ENCODE assay signal across 8 cellular contexts in genomic region chr4:48268956-48269860, GRCh38. TPM values are rescaled to one million over a fixed set of nuclear protein-coding genes. Genes with fewer than 3 reads are reported as not detected.
DNase-seq lines count a peak whose midpoint lies in the region; ATAC-seq lines count a peak whose summit lies in the region.

TEC (minus strand) TSS chr4:48269838; CDS start chr4:48228614, 41,224 bp downstream.

- peak within 1 kb of the TSS; percentile 90 for H3K4me3 Mint-ChIP-seq in central memory CD8-positive, alpha-beta T cell

- no peaks in the 10 kb centered on the region for H3K9me3 Mint-ChIP-seq in central memory CD8-positive, alpha-beta T cell

- peaks cover 7% of the 10 kb centered on the region for H3K4me1 Mint-ChIP-seq in central memory CD8-positive, alpha-beta T cell

- H3K27ac Mint-ChIP-seq in central memory CD8-positive, alpha-beta T cell (ENCODE audit: low read depth), result peak within 1 kb of the TSS; percentile 57

- DNase-seq in Daoy (ENCODE audit: low read depth) (peak; percentile 38), HS-5 (ENCODE audit: low read depth) (peak; percentile 31), T follicular helper cell (ENCODE audit: low read depth) (peak; percentile 6), left kidney (ENCODE audit: low read depth, low spot score) (peak; percentile 75), NCI-H345 (lab: John Stamatoyannopoulos, UW) (no peak)
- DNase-seq in central memory CD8-positive, alpha-beta T cell (ENCODE audit: low spot score in 2 of 2), result peak in 1 of 2 donors; percentile 27
- DNase-seq in stimulated activated CD4-positive, alpha-beta T cell treated with anti-CD3 and anti-CD28 coated beads, Interleukin-4, amount 100 ng/mL, for 4 hours, result peak; percentile 25 to 29

- ATAC-seq in GM21360 (IDR thresholded peaks at IDR 0.05; ENCODE audit: unreplicated experiment), result peak; percentile 20
- peak; percentile 1 for ATAC-seq in central memory CD8-positive, alpha-beta T cell (replicated peaks; ENCODE audit: extremely low read depth, poor library complexity, severe bottlenecking)

- peaks cover 7% of the 10 kb centered on the region for H3K27me3 Mint-ChIP-seq in central memory CD8-positive, alpha-beta T cell

- peaks cover 6% of the 10 kb centered on the region for H3K36me3 Mint-ChIP-seq in central memory CD8-positive, alpha-beta T cell (ENCODE audit: insufficient read depth)

RNA-seq across cellular contexts. Expression of gene TEC, which starts in this region (rescaled TPM):
- total RNA-seq in Daoy (2014; rRNA removed; shearing (Covaris generic)), result 0.23 and 0.24 TPM in 2 replicates

Comparison
In these comparisons a context has a peak if more than half of its experiments do, and no peak if none do; other contexts are left out.
1. Peak in DNase-seq in Daoy; RNA of the gene not detected or under 1 TPM.